In genomic region chr6:139653136-139653535, GRCh38 we compare ENCODE assay signal across 24 cellular contexts.
"Had no signal": no experiment of that assay in that cellular context is flagged by ENCODE, and none has a peak within 500 bp of the region (broad histone marks: within the 10 kb centered on the region; RNA-seq: fewer than 3 reads in every experiment).

No MANE protein-coding gene starts in this region.

- H3K4me1 ChIP-seq: adrenal gland had no signal

- H3K4me3 ChIP-seq: adrenal gland had no signal

- H3K27ac Mint-ChIP-seq: activated B cell treated with CpG ODN at 0.5 μM for 24 hours; activated CD4-positive, alpha-beta memory T cell treated with anti-CD3 and anti-CD28 coated beads for 36 hours; activated CD4-positive, alpha-beta T cell treated with anti-CD3 and anti-CD28 coated beads, Interleukin-2, amount 10 ng/mL, durations not matched to agents 7 days and 5 days; activated naive CD4-positive, alpha-beta T cell treated with anti-CD3 and anti-CD28 coated beads for 36 hours; activated naive CD8-positive, alpha-beta T cell; activated T-helper 17 cell treated with anti-CD3 and anti-CD28 coated beads, Interleukin-2, amount 50 U/mL, for 72 hours; T-helper 17 cell had no signal

- H3K4me3 Mint-ChIP-seq: activated B cell treated with CpG ODN at 0.5 μM for 24 hours; activated CD4-positive, alpha-beta memory T cell treated with anti-CD3 and anti-CD28 coated beads for 36 hours; activated CD4-positive, alpha-beta T cell treated with anti-CD3 and anti-CD28 coated beads, Interleukin-2, amount 10 ng/mL, durations not matched to agents 7 days and 5 days; activated naive CD4-positive, alpha-beta T cell treated with anti-CD3 and anti-CD28 coated beads for 36 hours; activated naive CD8-positive, alpha-beta T cell; activated T-helper 17 cell treated with anti-CD3 and anti-CD28 coated beads, Interleukin-2, amount 50 U/mL, for 72 hours; T-helper 17 cell had no signal

- H3K4me1 Mint-ChIP-seq: activated B cell treated with CpG ODN at 0.5 μM for 24 hours; activated T-helper 17 cell treated with anti-CD3 and anti-CD28 coated beads, Interleukin-2, amount 50 U/mL, for 72 hours had no signal

- H3K27me3 ChIP-seq: adrenal gland had no signal

- H3K36me3 ChIP-seq: adrenal gland had no signal

- ATAC-seq: activated T-helper 17 cell treated with anti-CD3 and anti-CD28 coated beads, Interleukin-2, amount 50 U/mL, for 72 hours; T-helper 17 cell had no signal

- H3K9me3 Mint-ChIP-seq: activated B cell treated with CpG ODN at 0.5 μM for 24 hours; activated CD4-positive, alpha-beta memory T cell treated with anti-CD3 and anti-CD28 coated beads for 36 hours; activated CD4-positive, alpha-beta T cell treated with anti-CD3 and anti-CD28 coated beads, Interleukin-2, amount 10 ng/mL, durations not matched to agents 7 days and 5 days; activated naive CD4-positive, alpha-beta T cell treated with anti-CD3 and anti-CD28 coated beads for 36 hours; activated T-helper 17 cell treated with anti-CD3 and anti-CD28 coated beads, Interleukin-2, amount 50 U/mL, for 72 hours had no signal

- H3K27ac ChIP-seq: adrenal gland had no signal

- DNase-seq: activated B cell treated with CpG ODN at 0.5 μM for 24 hours; activated CD4-positive, alpha-beta memory T cell treated with anti-CD3 and anti-CD28 coated beads for 36 hours; activated CD4-positive, alpha-beta T cell treated with anti-CD3 and anti-CD28 coated beads, Interleukin-2, amount 10 ng/mL, durations not matched to agents 7 days and 5 days; activated CD8-positive, alpha-beta memory T cell treated with anti-CD3 and anti-CD28 coated beads for 24 hours; activated gamma-delta T cell; activated naive CD4-positive, alpha-beta T cell treated with anti-CD3 and anti-CD28 coated beads for 36 hours; activated T-cell treated with anti-CD3 and anti-CD28 coated beads for 4 hours; activated T-cell treated with anti-CD3 and anti-CD28 coated beads, Interleukin-2, amount 50 U/mL, for 48 hours; adrenal gland; anterior cingulate cortex; central memory CD4-positive, alpha-beta T cell; KG1; NCI-H1048; NCI-H146; NCI-H187 treated with DMSO at 0.1 percent for 48 hours; NCI-H2081 treated with DMSO at 0.1 percent for 48 hours; NCI-H446 treated with DMSO at 0.1 percent for 48 hours; NCI-H524 treated with DMSO at 0.1 percent for 48 hours; NCI-H774; SIG-M5; T-helper 17 cell; T-helper 9 cell had no signal

- H3K36me3 Mint-ChIP-seq: activated CD4-positive, alpha-beta memory T cell treated with anti-CD3 and anti-CD28 coated beads for 36 hours; activated naive CD8-positive, alpha-beta T cell had no signal

- H3K27me3 Mint-ChIP-seq: activated B cell treated with CpG ODN at 0.5 μM for 24 hours; activated T-helper 17 cell treated with anti-CD3 and anti-CD28 coated beads, Interleukin-2, amount 50 U/mL, for 72 hours; T-helper 17 cell had no signal

- H3K9me3 ChIP-seq: adrenal gland had no signal
